In genomic region chr7:106779877-106780276, GRCh38 we compare ENCODE assay signal across 10 cellular contexts.
DNase-seq lines count a peak whose midpoint lies in the region; ATAC-seq, FAIRE-seq and TF ChIP-seq lines count a peak whose summit lies in the region.
"Had no signal": no experiment of that assay in that cellular context is flagged by ENCODE, and none has a peak within 500 bp of the region (broad histone marks: within the 10 kb centered on the region; RNA-seq: fewer than 3 reads in every experiment).

No MANE protein-coding gene starts in this region.

- 86% methylated on average over 4 of the region's 4 CpGs for WGBS in GM23248 (ENCODE audit: low coverage in 1 of 2, low lambda C conversion rate in 2 of 2, missing lambda C conversion rate in 2 of 2), 2 experiments
- 100% methylated on average over 1 of the region's 4 CpGs for WGBS in gastroesophageal sphincter (ENCODE audit: low coverage in 1 of 2), 2 donors

- no peaks in the 10 kb centered on the region for H3K79me2 ChIP-seq in GM23248 (ENCODE audit: insufficient read depth)
- H3K79me2 ChIP-seq in osteoblast (ENCODE audit: insufficient read depth, low read length): no peaks in the 10 kb centered on the region

- TF ChIP-seq CTCF in C4-2B (conservative IDR thresholded peaks at IDR 0.05) (peak; percentile 45), GM12875 (IDR thresholded peaks at IDR 0.05; ENCODE audit: borderline replicate concordance, insufficient read depth, low read depth, low read length) (peak; percentile 33; the same call in 1 of the 2 replicates), Peyer's patch (IDR thresholded peaks at IDR 0.05) (peak in 3 of 6 experiments; percentile 47 to 59 (median 50)), kidney (IDR thresholded peaks at IDR 0.05; ENCODE audit: borderline replicate concordance, extremely low read depth, insufficient read depth) (peak; percentile 43), gastroesophageal sphincter (IDR thresholded peaks at IDR 0.05) (no peak), osteoblast (IDR thresholded peaks at IDR 0.05; ENCODE audit: extremely low read depth, low read depth, low read length) (no peak)

- FAIRE-seq in kidney (lab: Jason Lieb, UNC): no peak

- no peak for TF ChIP-seq POLR2A in Peyer's patch (IDR thresholded peaks at IDR 0.05)
- no peak for TF ChIP-seq POLR2A in gastroesophageal sphincter (IDR thresholded peaks at IDR 0.05)

- H3K9me3 ChIP-seq in Peyer's patch (no peaks in the 10 kb centered on the region), kidney (ENCODE audit: control insufficient read depth in 1 of 2, low read length in 2 of 2) (no peaks in the 10 kb centered on the region), GM23248 (ENCODE audit: low read depth) (no peaks in the 10 kb centered on the region), gastroesophageal sphincter (no peaks in the 10 kb centered on the region), osteoblast (ENCODE audit: low read depth, low read length) (no peaks in the 10 kb centered on the region)
- H3K9me3 ChIP-seq: adrenal gland, neutrophil had no signal

- in situ Hi-C loops in GM23248 (cut with MboI): no loop called here

- H3K27ac ChIP-seq in C4-2B: no peak overlapping the region
- H3K27ac ChIP-seq in Peyer's patch: peak overlapping the region in 1 of 4 donors; percentile 17
- H3K27ac ChIP-seq in kidney (ENCODE audit: low read depth in 2 of 2, low read length in 2 of 2): no peak overlapping the region
- no peak overlapping the region for H3K27ac ChIP-seq in GM23248
- H3K27ac ChIP-seq in gastroesophageal sphincter: no peak overlapping the region
- no peak overlapping the region for H3K27ac ChIP-seq in osteoblast (ENCODE audit: low read depth, low read length)
- H3K27ac ChIP-seq: adrenal gland, neutrophil had no signal

- peak in 2 of 3 donors; percentile 78 to 82 for DNase-seq in Peyer's patch
- peak; percentile 80 for DNase-seq in kidney
- no peak for DNase-seq in GM23248
- DNase-seq in osteoblast (ENCODE audit: insufficient read length, low spot score, missing footprints): no peak

- ATAC-seq in GM21529 (IDR thresholded peaks at IDR 0.05; ENCODE audit: unreplicated experiment) (no peak), gastroesophageal sphincter (no peak)

- H4K20me1 ChIP-seq in GM23248 (ENCODE audit: insufficient read depth) (no peaks in the 10 kb centered on the region), osteoblast (ENCODE audit: insufficient read depth, low read length) (no peaks in the 10 kb centered on the region)

- H3K27me3 ChIP-seq in Peyer's patch: no peaks in the 10 kb centered on the region
- H3K27me3 ChIP-seq in GM23248 (replicated peaks; ENCODE audit: insufficient read depth): no peaks in the 10 kb centered on the region
- H3K27me3 ChIP-seq in gastroesophageal sphincter: no peaks in the 10 kb centered on the region
- no peaks in the 10 kb centered on the region for H3K27me3 ChIP-seq in osteoblast (ENCODE audit: insufficient read depth, low read length)
- H3K27me3 ChIP-seq: adrenal gland, neutrophil had no signal

- H3F3A ChIP-seq in GM23248 (ENCODE audit: insufficient read depth): peaks cover 26% of the 10 kb centered on the region

- intact Hi-C loops in kidney (cut with DNase I): no loop called here

- H3K4me1 ChIP-seq in Peyer's patch (no peaks in the 10 kb centered on the region), kidney (ENCODE audit: control insufficient read depth in 1 of 2, insufficient read depth in 1 of 2, low read depth in 1 of 2, low read length in 2 of 2) (peaks cover 0 to 8% of the 10 kb centered on the region in 2 donors), GM23248 (ENCODE audit: insufficient read depth) (peaks cover 44% of the 10 kb centered on the region), gastroesophageal sphincter (peaks cover 0 to 7% (median 0%) of the 10 kb centered on the region in 3 donors), osteoblast (ENCODE audit: insufficient read depth, low read length) (peaks cover 15% of the 10 kb centered on the region)

- no peak overlapping the region for H2AFZ ChIP-seq in GM23248
- no peak overlapping the region for H2AFZ ChIP-seq in osteoblast (ENCODE audit: low read length)

- TF ChIP-seq EP300 in gastroesophageal sphincter (IDR thresholded peaks at IDR 0.05): no peak

- H3K4me3 ChIP-seq in GM12875 (ENCODE audit: low read depth, low read length) (no peak overlapping the region), Peyer's patch (no peak overlapping the region), kidney (ENCODE audit: low read length in 2 of 2) (no peak overlapping the region), GM23248 (no peak overlapping the region), gastroesophageal sphincter (no peak overlapping the region), osteoblast (ENCODE audit: insufficient read depth, low read length) (no peak overlapping the region)
- H3K4me3 ChIP-seq: adrenal gland had no signal

- no peaks in the 10 kb centered on the region for H3K36me3 ChIP-seq in Peyer's patch
- no peaks in the 10 kb centered on the region for H3K36me3 ChIP-seq in kidney (ENCODE audit: control insufficient read depth in 1 of 2, insufficient read depth in 2 of 2, low read length in 2 of 2)
- H3K36me3 ChIP-seq in GM23248 (ENCODE audit: low read depth): no peaks in the 10 kb centered on the region
- no peaks in the 10 kb centered on the region for H3K36me3 ChIP-seq in gastroesophageal sphincter
- no peaks in the 10 kb centered on the region for H3K36me3 ChIP-seq in osteoblast (ENCODE audit: insufficient read depth, low read length)
- H3K36me3 ChIP-seq: adrenal gland, neutrophil had no signal

- H3K9ac ChIP-seq in kidney (ENCODE audit: low read length in 2 of 2): no peak overlapping the region
- H3K9ac ChIP-seq in GM23248: no peak overlapping the region

- no peaks in the 10 kb centered on the region for H3K9me2 ChIP-seq in GM23248 (ENCODE audit: insufficient read depth)

- H3K4me2 ChIP-seq in GM23248 (ENCODE audit: unreplicated experiment) (no peak overlapping the region), osteoblast (ENCODE audit: insufficient read depth, low read length) (no peak overlapping the region)

Comparison
In these comparisons a context has a peak if more than half of its experiments do, and no peak if none do; other contexts are left out.
1. CTCF ChIP-seq: peak in C4-2B (single experiment), GM12875 (single experiment) and kidney (single experiment); none in gastroesophageal sphincter (0 of 4) and osteoblast (single experiment).
2. DNase-seq: peak in Peyer's patch (2 of 3) and kidney (single experiment); none in GM23248 (single experiment) and osteoblast (single experiment).